Comparison of ENCODE assay signal across 1 cellular context in genomic region chr2:186349508-186349907, GRCh38.
TF ChIP-seq lines count a peak whose summit lies in the region.

No MANE protein-coding gene starts in this region.

TF ChIP-seq in SK-N-SH, 30 proteins besides CTCF, POLR2A, EP300 and RAD21 (continued from another document):
- TF ChIP-seq GABPA (IDR thresholded peaks at IDR 0.05; ENCODE audit: low read depth) (no peak), TEAD4 (IDR thresholded peaks at IDR 0.05; ENCODE audit: borderline replicate concordance, insufficient read depth) (peak; percentile 74; the same call in 1 of the 2 replicates), FOXJ3 (CRISPR knock-in tag; IDR thresholded peaks at IDR 0.05) (no peak), MXI1 (IDR thresholded peaks at IDR 0.05; ENCODE audit: low read depth, low read length) (no peak), TAF1 (IDR thresholded peaks at IDR 0.05; ENCODE audit: borderline replicate concordance, low read depth, low read length) (no peak), RCOR1 (IDR thresholded peaks at IDR 0.05; ENCODE audit: low read length) (no peak), SIN3A (IDR thresholded peaks at IDR 0.05; ENCODE audit: borderline replicate concordance, low read depth, low read length) (no peak), RFX5 (IDR thresholded peaks at IDR 0.05; ENCODE audit: low read length) (no peak), RXRA (IDR thresholded peaks at IDR 0.05; ENCODE audit: borderline replicate concordance, low read depth) (peak; percentile 38; the same call in 1 of the 2 replicates), GATA2 (CRISPR knock-in tag; IDR thresholded peaks at IDR 0.05) (no peak)
- TF ChIP-seq, protein P1, sequence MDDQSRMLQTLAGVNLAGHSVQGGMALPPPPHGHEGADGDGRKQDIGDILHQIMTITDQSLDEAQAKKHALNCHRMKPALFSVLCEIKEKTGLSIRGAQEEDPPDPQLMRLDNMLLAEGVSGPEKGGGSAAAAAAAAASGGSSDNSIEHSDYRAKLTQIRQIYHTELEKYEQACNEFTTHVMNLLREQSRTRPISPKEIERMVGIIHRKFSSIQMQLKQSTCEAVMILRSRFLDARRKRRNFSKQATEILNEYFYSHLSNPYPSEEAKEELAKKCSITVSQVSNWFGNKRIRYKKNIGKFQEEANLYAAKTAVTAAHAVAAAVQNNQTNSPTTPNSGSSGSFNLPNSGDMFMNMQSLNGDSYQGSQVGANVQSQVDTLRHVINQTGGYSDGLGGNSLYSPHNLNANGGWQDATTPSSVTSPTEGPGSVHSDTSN (IDR thresholded peaks at IDR 0.05), result peak; percentile 75
- TF ChIP-seq, protein P2, sequence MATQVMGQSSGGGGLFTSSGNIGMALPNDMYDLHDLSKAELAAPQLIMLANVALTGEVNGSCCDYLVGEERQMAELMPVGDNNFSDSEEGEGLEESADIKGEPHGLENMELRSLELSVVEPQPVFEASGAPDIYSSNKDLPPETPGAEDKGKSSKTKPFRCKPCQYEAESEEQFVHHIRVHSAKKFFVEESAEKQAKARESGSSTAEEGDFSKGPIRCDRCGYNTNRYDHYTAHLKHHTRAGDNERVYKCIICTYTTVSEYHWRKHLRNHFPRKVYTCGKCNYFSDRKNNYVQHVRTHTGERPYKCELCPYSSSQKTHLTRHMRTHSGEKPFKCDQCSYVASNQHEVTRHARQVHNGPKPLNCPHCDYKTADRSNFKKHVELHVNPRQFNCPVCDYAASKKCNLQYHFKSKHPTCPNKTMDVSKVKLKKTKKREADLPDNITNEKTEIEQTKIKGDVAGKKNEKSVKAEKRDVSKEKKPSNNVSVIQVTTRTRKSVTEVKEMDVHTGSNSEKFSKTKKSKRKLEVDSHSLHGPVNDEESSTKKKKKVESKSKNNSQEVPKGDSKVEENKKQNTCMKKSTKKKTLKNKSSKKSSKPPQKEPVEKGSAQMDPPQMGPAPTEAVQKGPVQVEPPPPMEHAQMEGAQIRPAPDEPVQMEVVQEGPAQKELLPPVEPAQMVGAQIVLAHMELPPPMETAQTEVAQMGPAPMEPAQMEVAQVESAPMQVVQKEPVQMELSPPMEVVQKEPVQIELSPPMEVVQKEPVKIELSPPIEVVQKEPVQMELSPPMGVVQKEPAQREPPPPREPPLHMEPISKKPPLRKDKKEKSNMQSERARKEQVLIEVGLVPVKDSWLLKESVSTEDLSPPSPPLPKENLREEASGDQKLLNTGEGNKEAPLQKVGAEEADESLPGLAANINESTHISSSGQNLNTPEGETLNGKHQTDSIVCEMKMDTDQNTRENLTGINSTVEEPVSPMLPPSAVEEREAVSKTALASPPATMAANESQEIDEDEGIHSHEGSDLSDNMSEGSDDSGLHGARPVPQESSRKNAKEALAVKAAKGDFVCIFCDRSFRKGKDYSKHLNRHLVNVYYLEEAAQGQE (IDR thresholded peaks at IDR 0.05; ENCODE audit: low read depth, low read length), result no peak
- TF ChIP-seq, protein P3, sequence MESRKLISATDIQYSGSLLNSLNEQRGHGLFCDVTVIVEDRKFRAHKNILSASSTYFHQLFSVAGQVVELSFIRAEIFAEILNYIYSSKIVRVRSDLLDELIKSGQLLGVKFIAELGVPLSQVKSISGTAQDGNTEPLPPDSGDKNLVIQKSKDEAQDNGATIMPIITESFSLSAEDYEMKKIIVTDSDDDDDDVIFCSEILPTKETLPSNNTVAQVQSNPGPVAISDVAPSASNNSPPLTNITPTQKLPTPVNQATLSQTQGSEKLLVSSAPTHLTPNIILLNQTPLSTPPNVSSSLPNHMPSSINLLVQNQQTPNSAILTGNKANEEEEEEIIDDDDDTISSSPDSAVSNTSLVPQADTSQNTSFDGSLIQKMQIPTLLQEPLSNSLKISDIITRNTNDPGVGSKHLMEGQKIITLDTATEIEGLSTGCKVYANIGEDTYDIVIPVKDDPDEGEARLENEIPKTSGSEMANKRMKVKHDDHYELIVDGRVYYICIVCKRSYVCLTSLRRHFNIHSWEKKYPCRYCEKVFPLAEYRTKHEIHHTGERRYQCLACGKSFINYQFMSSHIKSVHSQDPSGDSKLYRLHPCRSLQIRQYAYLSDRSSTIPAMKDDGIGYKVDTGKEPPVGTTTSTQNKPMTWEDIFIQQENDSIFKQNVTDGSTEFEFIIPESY (IDR thresholded peaks at IDR 0.05; ENCODE audit: borderline replicate concordance, low read depth), result no peak
